8 cellular contexts compared by ENCODE assay signal in genomic region chr1:169893645-169894423, GRCh38.
DNase-seq lines count a peak whose midpoint lies in the region; ATAC-seq lines count a peak whose summit lies in the region.

TSS of gene SCYL3 (minus strand) at chr1:169893896. CDS start at chr1:169888840, 5,056 bp downstream.

- peak within 1 kb of the TSS; percentile 92 for H3K4me3 Mint-ChIP-seq in central memory CD8-positive, alpha-beta T cell

- ATAC-seq in GM19023 (IDR thresholded peaks at IDR 0.05; ENCODE audit: unreplicated experiment) (peak; percentile 91), HG03280 (IDR thresholded peaks at IDR 0.05; ENCODE audit: unreplicated experiment) (peak; percentile 80)
- peak; percentile 88 for ATAC-seq in central memory CD8-positive, alpha-beta T cell (replicated peaks; ENCODE audit: extremely low read depth, poor library complexity, severe bottlenecking)

- peak; percentile 96 for DNase-seq in AG08396 (ENCODE audit: low spot score)
- peak; percentile 93 for DNase-seq in NCI-H345 treated with DMSO at 0.1 percent for 48 hours (lab: John Stamatoyannopoulos, UW; ENCODE audit: unreplicated experiment)
- peak; percentile 65 to 89 (median 86) for DNase-seq in activated CD4-positive, CD25-positive, alpha-beta regulatory T cell (lab: John Stamatoyannopoulos, UW)
- DNase-seq in central memory CD8-positive, alpha-beta T cell (ENCODE audit: low spot score in 2 of 2), result peak; percentile 82 to 90
- peak; percentile 98 for DNase-seq in iris pigment epithelial cell (ENCODE audit: low read depth)
- DNase-seq in stimulated activated CD4-positive, alpha-beta T cell treated with anti-CD3 and anti-CD28 coated beads, Interleukin-12 subunit alpha, Interleukin-12 subunit beta, amount 100 ng/mL, for 24 hours (ENCODE audit: low read depth in 2 of 2), result peak; percentile 82 to 83

- peak within 1 kb of the TSS; percentile 99 for H3K27ac Mint-ChIP-seq in central memory CD8-positive, alpha-beta T cell (ENCODE audit: low read depth)

- peaks cover 37% of the 10 kb centered on the region for H3K4me1 Mint-ChIP-seq in central memory CD8-positive, alpha-beta T cell

- H3K36me3 Mint-ChIP-seq in central memory CD8-positive, alpha-beta T cell (ENCODE audit: insufficient read depth), result peaks cover 8% of the 10 kb centered on the region

- no peaks in the 10 kb centered on the region for H3K9me3 Mint-ChIP-seq in central memory CD8-positive, alpha-beta T cell

- peaks cover 12% of the 10 kb centered on the region for H3K27me3 Mint-ChIP-seq in central memory CD8-positive, alpha-beta T cell

Comparison
In these comparisons a context has a peak if more than half of its experiments do, and no peak if none do; other contexts are left out.
1. Peak in every context shown above with its lines: DNase-seq and ATAC-seq.